ENCODE assay signal across 8 cellular contexts in genomic region chr12:48851883-48852733, GRCh38. TPM values are rescaled to one million over a fixed set of nuclear protein-coding genes. Genes with fewer than 3 reads are reported as not detected.
DNase-seq lines count a peak whose midpoint lies in the region; ATAC-seq and TF ChIP-seq lines count a peak whose summit lies in the region.

TSS of gene DDX23 (minus strand) at chr12:48852163. CDS start at chr12:48845782, 6,381 bp downstream.

- H3K36me3 Mint-ChIP-seq in Calu3 (ENCODE audit: insufficient read depth, unreplicated experiment) (peaks cover 46% of the 10 kb centered on the region), endothelial cell (ENCODE audit: low read depth, unreplicated experiment) (peaks cover 9% of the 10 kb centered on the region)

- CTCF ChIA-PET in Calu3 (lab: Charles Lee): interaction anchor here (0.6 to 3.5 kb wide), 11 partner anchors 13 to 145 kb away, joined by 3 to 61 read pairs (median 5); partner anchors contain the start of genes FKBP11 and RND1

- TF ChIP-seq CTCF in Calu3 (IDR thresholded peaks at IDR 0.05; ENCODE audit: unreplicated experiment): no peak
- TF ChIP-seq CTCF in OCI-LY1 (IDR thresholded peaks at IDR 0.05; ENCODE audit: low read length): no peak
- TF ChIP-seq CTCF in endothelial cell (IDR thresholded peaks at IDR 0.05; ENCODE audit: unreplicated experiment): no peak

- DNase-seq in Calu3 (peak; percentile 87), endothelial cell (ENCODE audit: low spot score) (peak; percentile 89), midbrain (lab: John Stamatoyannopoulos, UW) (peak; percentile 97)
- peak; percentile 89 for DNase-seq in activated CD8-positive, alpha-beta memory T cell treated with anti-CD3 and anti-CD28 coated beads, Interleukin-2, amount 50 U/mL, for 4 hours
- DNase-seq in stimulated activated CD8-positive, alpha-beta memory T cell treated with anti-CD3 and anti-CD28 coated beads, Interleukin-2, amount 100 ng/mL, for 1 hour (ENCODE audit: low read depth in 2 of 2): peak; percentile 78 to 83

- H3K9me2 ChIP-seq in OCI-LY1 (ENCODE audit: low read depth, low read length): no peaks in the 10 kb centered on the region

- H3K4me3 Mint-ChIP-seq in Calu3 (ENCODE audit: low read depth, unreplicated experiment) (peak within 1 kb of the TSS; percentile 92), endothelial cell (ENCODE audit: unreplicated experiment) (peak within 1 kb of the TSS; percentile 97)

- H3K9me3 ChIP-seq in HUES64 (ENCODE audit: insufficient read depth, low read depth, low read length): no peaks in the 10 kb centered on the region
- no peaks in the 10 kb centered on the region for H3K9me3 ChIP-seq in OCI-LY1 (ENCODE audit: low read length)

- H2AFZ ChIP-seq in OCI-LY1 (ENCODE audit: low read length): peak within 1 kb of the TSS; percentile 80

- H3K36me3 ChIP-seq in HUES64 (ENCODE audit: insufficient read depth, low read length): 0 out of 2 replicates have a peak, but pooled peaks cover 8% of the 10 kb centered on the region
- H3K36me3 ChIP-seq in OCI-LY1 (ENCODE audit: insufficient read depth, low read length): peaks cover 10% of the 10 kb centered on the region; the same call in 1 of the 2 replicates

- H3K9ac ChIP-seq in HUES64 (ENCODE audit: low read depth, low read length) (peak within 1 kb of the TSS; percentile 96), OCI-LY1 (ENCODE audit: low read length) (peak within 1 kb of the TSS; percentile 92)

- peaks cover 27% of the 10 kb centered on the region for H3K79me2 ChIP-seq in OCI-LY1 (ENCODE audit: insufficient read depth, low read length)

- H3K27ac ChIP-seq in HUES64 (ENCODE audit: low read depth, low read length) (peak within 1 kb of the TSS; percentile 92), OCI-LY1 (ENCODE audit: low read depth, low read length, poor library complexity, severe bottlenecking) (peak within 1 kb of the TSS; percentile 55)

- WGBS in HUES64: 2% methylated on average over 50 of the region's 53 CpGs

- peak within 1 kb of the TSS; percentile 92 for H3K4me3 ChIP-seq in HUES64 (ENCODE audit: low read length)
- peak within 1 kb of the TSS; percentile 97 for H3K4me3 ChIP-seq in OCI-LY1 (ENCODE audit: low read depth, low read length, poor library complexity, severe bottlenecking)

- H3K27ac Mint-ChIP-seq in Calu3 (ENCODE audit: unreplicated experiment) (peak within 1 kb of the TSS; percentile 95), endothelial cell (ENCODE audit: unreplicated experiment) (peak within 1 kb of the TSS; percentile 88)

- H3K4me2 ChIP-seq in OCI-LY1 (ENCODE audit: low read length): peak within 1 kb of the TSS; percentile 88

- intact Hi-C loops in Calu3 (cut with micrococcal nuclease; ENCODE audit: unreplicated experiment): loop anchor here (5.0 to 10.0 kb wide), 2 partner anchors 123 to 145 kb away; partner anchors contain the start of genes DDN, WNT1 and WNT10B

- no TSS peak for BruUV-seq in Calu3 (replicated peaks; lab: Mats Ljungman, UMichigan)

- no peaks in the 10 kb centered on the region for H3K27me3 ChIP-seq in HUES64 (ENCODE audit: insufficient read depth, low read length)
- no peaks in the 10 kb centered on the region for H3K27me3 ChIP-seq in OCI-LY1 (ENCODE audit: insufficient read depth, low read length)

- no peaks in the 10 kb centered on the region for H3F3A ChIP-seq in OCI-LY1 (ENCODE audit: insufficient read depth, low read length)

- H4K20me1 ChIP-seq in OCI-LY1 (ENCODE audit: insufficient read depth, low read length): no peaks in the 10 kb centered on the region

- peaks cover 6% of the 10 kb centered on the region for H3K4me1 ChIP-seq in HUES64 (ENCODE audit: insufficient read depth, low read length)
- peaks cover 22% of the 10 kb centered on the region for H3K4me1 ChIP-seq in OCI-LY1 (ENCODE audit: insufficient read depth, low read length, severe bottlenecking)

- H3K27me3 Mint-ChIP-seq in Calu3 (ENCODE audit: unreplicated experiment): no peaks in the 10 kb centered on the region
- H3K27me3 Mint-ChIP-seq in endothelial cell (ENCODE audit: unreplicated experiment): peaks cover 5% of the 10 kb centered on the region

- H3K9me3 Mint-ChIP-seq in Calu3 (ENCODE audit: low read depth, unreplicated experiment): no peaks in the 10 kb centered on the region
- H3K9me3 Mint-ChIP-seq in endothelial cell (ENCODE audit: unreplicated experiment): no peaks in the 10 kb centered on the region

- H3K4me1 Mint-ChIP-seq in Calu3 (ENCODE audit: low read depth, unreplicated experiment): peaks cover 28% of the 10 kb centered on the region
- peaks cover 23% of the 10 kb centered on the region for H3K4me1 Mint-ChIP-seq in endothelial cell (ENCODE audit: unreplicated experiment)

- peak; percentile 98 for ATAC-seq in GM21447 (IDR thresholded peaks at IDR 0.05; ENCODE audit: unreplicated experiment)

RNA-seq across cellular contexts. Expression of gene DDX23, which starts in this region (rescaled TPM):
- total RNA-seq in Calu3 (2022) (80.8 and 89.6 TPM in 2 replicates), endothelial cell (ENCODE audit: unreplicated experiment) (96.2 TPM)
- 62.0 TPM for polyA plus RNA-seq in HUES64 (2013, experiment 1 of 2)
- polyA plus RNA-seq in HUES64 (2013, experiment 2 of 2): 57.4 TPM

Comparison
In these comparisons a context has a peak if more than half of its experiments do, and no peak if none do; other contexts are left out.
1. Peak in every context shown above with its lines: DNase-seq, ATAC-seq, H3K4me3 ChIP-seq and H3K27ac ChIP-seq.